ENCODE assay signal across 28 cellular contexts in genomic region chr11:126744699-126745098, GRCh38.
"Had no signal": no experiment of that assay in that cellular context is flagged by ENCODE, and none has a peak within 500 bp of the region (broad histone marks: within the 10 kb centered on the region; RNA-seq: fewer than 3 reads in every experiment).

No MANE protein-coding gene starts in this region.

- H3K4me3 Mint-ChIP-seq: naive B cell; naive thymus-derived CD8-positive, alpha-beta T cell; neural progenitor cell; stimulated activated effector memory CD8-positive, alpha-beta T cell treated with anti-CD3 and anti-CD28 coated beads, Interleukin-12 subunit alpha, Interleukin-12 subunit beta, amount 100 ng/mL, for 72 hours; stimulated activated naive B cell treated with anti-CD40 and anti-IgM and Interleukin-4, amounts not matched to agents 10 μg/mL and 1 μg/mL and 100 μg/mL, for 72 hours; stimulated activated naive CD8-positive, alpha-beta T cell treated with anti-CD3 and anti-CD28 coated beads, Interleukin-15, Interleukin-2, amounts not matched to agents 100 ng/mL and 50 ng/mL, for 24 hours had no signal

- H3K79me2 ChIP-seq: parathyroid adenoma had no signal

- H3K27ac ChIP-seq: neural progenitor cell, ovary, parathyroid adenoma, psoas muscle, right lobe of liver, sigmoid colon, stomach, thoracic aorta, thyroid gland, tibial nerve, upper lobe of left lung, vagina had no signal

- H3K4me1 ChIP-seq: neural progenitor cell, parathyroid adenoma, psoas muscle, right lobe of liver, sigmoid colon, stomach, thyroid gland, tibial nerve, vagina had no signal

- H3K36me3 ChIP-seq: neural progenitor cell, ovary, right lobe of liver, sigmoid colon, stomach, thoracic aorta, thyroid gland, tibial nerve, upper lobe of left lung, vagina had no signal

- H3K27me3 ChIP-seq: neural progenitor cell, ovary, right lobe of liver, sigmoid colon, thyroid gland, tibial nerve, upper lobe of left lung, vagina had no signal

- DNase-seq: naive B cell; naive thymus-derived CD8-positive, alpha-beta T cell; occipital lobe; ovary; posterior cingulate gyrus; psoas muscle; right cardiac atrium; right lobe of liver; sigmoid colon; small intestine; stimulated activated CD4-positive, alpha-beta T cell treated with anti-CD3 and anti-CD28 coated beads, Interleukin-15, amount 100 ng/mL, for 24 hours; stimulated activated CD4-positive, alpha-beta T cell treated with anti-CD3 and anti-CD28 coated beads, Interleukin-2, amount 100 ng/mL, for 24 hours; stimulated activated CD4-positive, alpha-beta T cell treated with anti-CD3 and anti-CD28 coated beads, Interleukin-2, amount 100 ng/mL, for 48 hours; stimulated activated CD4-positive, alpha-beta T cell treated with anti-CD3 and anti-CD28 coated beads, Interleukin-4, amount 100 ng/mL, for 24 hours; stimulated activated naive B cell treated with anti-CD40 and anti-IgM and Interleukin-4, amounts not matched to agents 10 μg/mL and 1 μg/mL and 100 μg/mL, for 72 hours; stimulated activated naive CD4-positive, alpha-beta T cell treated with Interleukin-2 at 50 U/mL for 16 hours; stomach; thyroid gland; trophoblast cell; upper lobe of left lung had no signal

- H3K4me1 Mint-ChIP-seq: naive B cell; stimulated activated naive B cell treated with anti-CD40 and anti-IgM and Interleukin-4, amounts not matched to agents 10 μg/mL and 1 μg/mL and 100 μg/mL, for 72 hours had no signal

- H3K27ac Mint-ChIP-seq: naive B cell; naive thymus-derived CD8-positive, alpha-beta T cell; progenitor cell of endocrine pancreas; stimulated activated effector memory CD8-positive, alpha-beta T cell treated with anti-CD3 and anti-CD28 coated beads, Interleukin-12 subunit alpha, Interleukin-12 subunit beta, amount 100 ng/mL, for 72 hours; stimulated activated naive B cell treated with anti-CD40 and anti-IgM and Interleukin-4, amounts not matched to agents 10 μg/mL and 1 μg/mL and 100 μg/mL, for 72 hours; stimulated activated naive CD8-positive, alpha-beta T cell treated with anti-CD3 and anti-CD28 coated beads, Interleukin-15, Interleukin-2, amounts not matched to agents 100 ng/mL and 50 ng/mL, for 24 hours had no signal

- H3K36me3 Mint-ChIP-seq: naive B cell; naive thymus-derived CD8-positive, alpha-beta T cell; neural progenitor cell; stimulated activated effector memory CD8-positive, alpha-beta T cell treated with anti-CD3 and anti-CD28 coated beads, Interleukin-12 subunit alpha, Interleukin-12 subunit beta, amount 100 ng/mL, for 72 hours; stimulated activated naive B cell treated with anti-CD40 and anti-IgM and Interleukin-4, amounts not matched to agents 10 μg/mL and 1 μg/mL and 100 μg/mL, for 72 hours had no signal

- H2AFZ ChIP-seq: neural progenitor cell, parathyroid adenoma had no signal

- ATAC-seq: naive thymus-derived CD8-positive, alpha-beta T cell; psoas muscle; right cardiac atrium; right lobe of liver; stimulated activated effector memory CD8-positive, alpha-beta T cell treated with anti-CD3 and anti-CD28 coated beads, Interleukin-12 subunit alpha, Interleukin-12 subunit beta, amount 100 ng/mL, for 72 hours; stimulated activated naive B cell treated with anti-CD40 and anti-IgM and Interleukin-4, amounts not matched to agents 10 μg/mL and 1 μg/mL and 100 μg/mL, for 72 hours had no signal

- H3K4me2 ChIP-seq: neural progenitor cell had no signal

- H3K9me3 ChIP-seq: ovary, psoas muscle, right lobe of liver, sigmoid colon, stomach, thoracic aorta, thyroid gland, tibial nerve, upper lobe of left lung, vagina had no signal

- H3K9me3 Mint-ChIP-seq: naive thymus-derived CD8-positive, alpha-beta T cell; neural progenitor cell; stimulated activated naive B cell treated with anti-CD40 and anti-IgM and Interleukin-4, amounts not matched to agents 10 μg/mL and 1 μg/mL and 100 μg/mL, for 72 hours had no signal

- H3K9ac ChIP-seq: neural progenitor cell, parathyroid adenoma had no signal

- H3K4me3 ChIP-seq: neural progenitor cell, ovary, psoas muscle, right lobe of liver, sigmoid colon, stomach, thoracic aorta, thyroid gland, tibial nerve, upper lobe of left lung, vagina had no signal
